ENCODE assay signal across 33 cellular contexts in the genomic region with DNA sequence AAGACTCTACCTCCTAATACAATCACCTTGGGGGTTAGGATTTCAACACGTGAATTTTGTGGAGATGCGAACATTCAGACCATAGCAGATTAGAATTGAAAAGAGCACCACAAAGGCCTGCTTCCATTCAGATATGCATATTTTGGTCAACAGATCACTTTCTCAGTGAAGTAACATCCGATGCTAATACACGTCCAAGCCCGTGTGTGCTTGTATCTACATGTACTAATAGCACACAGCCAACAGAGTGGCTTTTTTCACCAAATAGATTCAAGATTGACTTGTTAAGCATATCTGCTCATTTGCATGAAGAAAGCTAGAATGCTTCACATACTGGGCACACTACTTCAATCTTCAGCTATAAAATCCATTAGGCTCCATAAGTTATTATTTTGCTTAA. TPM values are rescaled to one million over a fixed set of nuclear protein-coding genes. Genes with fewer than 3 reads are reported as not detected.
DNase-seq lines count a peak whose midpoint lies in the region; ATAC-seq, FAIRE-seq and TF ChIP-seq lines count a peak whose summit lies in the region.
"Had no signal": no experiment of that assay in that cellular context is flagged by ENCODE, and none has a peak within 500 bp of the region (broad histone marks: within the 10 kb centered on the region; RNA-seq: fewer than 3 reads in every experiment).

No MANE protein-coding gene starts in this region.

- H3K4me1 ChIP-seq in OCI-LY7 (ENCODE audit: insufficient read depth, low read length, poor library complexity, severe bottlenecking) = peaks cover 22% of the 10 kb centered on the region
- H3K4me1 ChIP-seq in tibial nerve = peaks cover 0 to 38% (median 21%) of the 10 kb centered on the region in 4 donors
- H3K4me1 ChIP-seq: Caco-2 had no signal

- no peaks in the 10 kb centered on the region for H4K20me1 ChIP-seq in OCI-LY7 (ENCODE audit: insufficient read depth, low read length)

- POLR2A ChIA-PET in OCI-LY7 (lab: Charles Lee) = interaction anchor here (0.6 to 5.5 kb wide), 8 partner anchors 10 to 275 kb away, joined by 3 to 47 read pairs (median 7); partner anchors contain the start of gene SSBP2

- no TSS peak for BruUV-seq in OCI-LY7 (replicated peaks; lab: Mats Ljungman, UMichigan)

- H3K27ac Mint-ChIP-seq in mesothelial cell of epicardium = peak overlapping the region; percentile 71
- H3K27ac Mint-ChIP-seq: activated naive CD8-positive, alpha-beta T cell treated with anti-CD3 and anti-CD28 coated beads, Interleukin-2, amount 10 ng/mL, durations not matched to agents 7 days and 5 days; dendritic cell treated with granulocyte-macrophage colony-stimulating factor and Interleukin-4, amounts not matched to agents 40 ng/mL and 50 ng/mL, for 4 days; IgD-negative memory B cell; memory B cell; stimulated activated naive CD8-positive, alpha-beta T cell treated with anti-CD3 and anti-CD28 coated beads, Interleukin-15, Interleukin-2, amounts not matched to agents 100 ng/mL and 50 ng/mL, for 24 hours had no signal

- CTCF ChIA-PET in OCI-LY7 (lab: Charles Lee; ENCODE audit: unreplicated experiment) = interaction anchor here (1.3 kb wide), 1 partner anchor 64 kb away, joined by 3 read pairs; no protein-coding TSS in a partner anchor

- 82 to 84% methylated on average over 5 of the region's 5 CpGs for WGBS in tibial nerve, 2 donors

- no peak for DNase-seq in OCI-LY7 (ENCODE audit: low spot score)
- DNase-seq in bronchial epithelial cell (ENCODE audit: low read depth) = peak; percentile 97
- no peak for DNase-seq in mesothelial cell of epicardium (ENCODE audit: low spot score in 2 of 2, unreplicated experiment in 2 of 2)
- no peak for DNase-seq in tibial nerve (ENCODE audit: low spot score in 2 of 2)
- no peak for DNase-seq in activated T-cell treated with anti-CD3 and anti-CD28 coated beads, Interleukin-2, amount 50 U/mL, for 48 hours
- no peak for DNase-seq in activated CD4-positive, alpha-beta T cell treated with anti-CD3 and anti-CD28 coated beads, Interleukin-2, amount 50 U/mL, for 4 hours
- DNase-seq: activated CD4-positive, alpha-beta T cell treated with anti-CD3 and anti-CD28 coated beads for 48 hours; activated gamma-delta T cell treated with Interleukin-2 at 50 U/mL for 16 hours; activated naive CD8-positive, alpha-beta T cell treated with anti-CD3 and anti-CD28 coated beads, Interleukin-2, amount 10 ng/mL, durations not matched to agents 7 days and 5 days; activated T-cell treated with anti-CD3 and anti-CD28 coated beads, Interleukin-2, amount 50 U/mL, for 1 hour; aorta; C1 segment of cervical spinal cord; Caco-2; central memory CD4-positive, alpha-beta T cell; DMS79; GDM1; NCI-H146; NCI-H446; NCI-H748 treated with DMSO at 0.1 percent for 48 hours; Peyer's patch; posterior cingulate gyrus; right cardiac atrium; SIG-M5; spleen; stimulated activated CD8-positive, alpha-beta memory T cell treated with anti-CD3 and anti-CD28 coated beads, Interleukin-4, amount 100 ng/mL, for 48 hours; T1000; tibial artery had no signal

- TF ChIP-seq CTCF in OCI-LY7 (conservative IDR thresholded peaks at IDR 0.05; ENCODE audit: low read length) (no peak), bronchial epithelial cell (IDR thresholded peaks at IDR 0.05; ENCODE audit: insufficient read depth, low read length, severe bottlenecking) (no peak), mesothelial cell of epicardium (IDR thresholded peaks at IDR 0.05; ENCODE audit: unreplicated experiment) (no peak), tibial nerve (IDR thresholded peaks at IDR 0.05) (no peak)

- peaks cover 30% of the 10 kb centered on the region for H3K4me1 Mint-ChIP-seq in mesothelial cell of epicardium

- TF ChIP-seq EP300 in tibial nerve (IDR thresholded peaks at IDR 0.05) = no peak

- peaks cover 7% of the 10 kb centered on the region for H3K9me3 Mint-ChIP-seq in mesothelial cell of epicardium
- H3K9me3 Mint-ChIP-seq: activated naive CD8-positive, alpha-beta T cell treated with anti-CD3 and anti-CD28 coated beads, Interleukin-2, amount 10 ng/mL, durations not matched to agents 7 days and 5 days; dendritic cell treated with granulocyte-macrophage colony-stimulating factor and Interleukin-4, amounts not matched to agents 40 ng/mL and 50 ng/mL, for 4 days; IgD-negative memory B cell; memory B cell; stimulated activated naive CD8-positive, alpha-beta T cell treated with anti-CD3 and anti-CD28 coated beads, Interleukin-15, Interleukin-2, amounts not matched to agents 100 ng/mL and 50 ng/mL, for 24 hours had no signal

- H3K4me3 Mint-ChIP-seq in mesothelial cell of epicardium = no peak overlapping the region
- H3K4me3 Mint-ChIP-seq: activated naive CD8-positive, alpha-beta T cell treated with anti-CD3 and anti-CD28 coated beads, Interleukin-2, amount 10 ng/mL, durations not matched to agents 7 days and 5 days; dendritic cell treated with granulocyte-macrophage colony-stimulating factor and Interleukin-4, amounts not matched to agents 40 ng/mL and 50 ng/mL, for 4 days; IgD-negative memory B cell; memory B cell; stimulated activated naive CD8-positive, alpha-beta T cell treated with anti-CD3 and anti-CD28 coated beads, Interleukin-15, Interleukin-2, amounts not matched to agents 100 ng/mL and 50 ng/mL, for 24 hours had no signal

- no peaks in the 10 kb centered on the region for H3K27me3 ChIP-seq in bronchial epithelial cell (ENCODE audit: control insufficient read depth, insufficient read depth, low read length)
- no peaks in the 10 kb centered on the region for H3K27me3 ChIP-seq in tibial nerve
- H3K27me3 ChIP-seq: Peyer's patch, spleen, tibial artery had no signal

- H2AFZ ChIP-seq in OCI-LY7 (ENCODE audit: low read length) = peak overlapping the region; percentile 80; the same call in 1 of the 2 replicates

- no peaks in the 10 kb centered on the region for H3K27me3 Mint-ChIP-seq in mesothelial cell of epicardium (ENCODE audit: low read depth)
- H3K27me3 Mint-ChIP-seq: activated naive CD8-positive, alpha-beta T cell treated with anti-CD3 and anti-CD28 coated beads, Interleukin-2, amount 10 ng/mL, durations not matched to agents 7 days and 5 days; dendritic cell treated with granulocyte-macrophage colony-stimulating factor and Interleukin-4, amounts not matched to agents 40 ng/mL and 50 ng/mL, for 4 days; IgD-negative memory B cell; stimulated activated naive CD8-positive, alpha-beta T cell treated with anti-CD3 and anti-CD28 coated beads, Interleukin-15, Interleukin-2, amounts not matched to agents 100 ng/mL and 50 ng/mL, for 24 hours had no signal

- H3K36me3 ChIP-seq in OCI-LY7 (ENCODE audit: insufficient read depth, low read length) (no peaks in the 10 kb centered on the region), bronchial epithelial cell (ENCODE audit: control insufficient read depth, insufficient read depth, low read length) (no peaks in the 10 kb centered on the region), tibial nerve (no peaks in the 10 kb centered on the region)
- H3K36me3 ChIP-seq: HAP-1, Peyer's patch, spleen, tibial artery had no signal

- H3K79me2 ChIP-seq in OCI-LY7 (ENCODE audit: insufficient read depth, low read depth, low read length) = no peaks in the 10 kb centered on the region

- H3K36me3 Mint-ChIP-seq in mesothelial cell of epicardium = no peaks in the 10 kb centered on the region
- H3K36me3 Mint-ChIP-seq: IgD-negative memory B cell, memory B cell had no signal

- intact Hi-C loops in OCI-LY7 (cut with micrococcal nuclease; ENCODE audit: unreplicated experiment) = no loop called here

- H3K4me3 ChIP-seq in OCI-LY7 (ENCODE audit: low read depth, low read length, poor library complexity, severe bottlenecking) (no peak overlapping the region), bronchial epithelial cell (ENCODE audit: low read depth, low read length) (no peak overlapping the region), tibial nerve (no peak overlapping the region)
- H3K4me3 ChIP-seq: HAP-1, Peyer's patch, spleen, tibial artery had no signal

- H3K9me3 ChIP-seq in OCI-LY7 (ENCODE audit: low read length) (no peaks in the 10 kb centered on the region), tibial nerve (no peaks in the 10 kb centered on the region)
- H3K9me3 ChIP-seq: Caco-2, HAP-1, Peyer's patch, spleen, tibial artery had no signal

- peak; percentile 58 for FAIRE-seq in bronchial epithelial cell (lab: Jason Lieb, UNC)

- no peak for ATAC-seq in HG02938 (IDR thresholded peaks at IDR 0.05; ENCODE audit: unreplicated experiment)
- ATAC-seq: right cardiac atrium had no signal

- TF ChIP-seq POLR2A in tibial nerve (IDR thresholded peaks at IDR 0.05) = no peak

- H3K27ac ChIP-seq in OCI-LY7 (ENCODE audit: low read depth, low read length, poor library complexity, severe bottlenecking) (no peak overlapping the region), tibial nerve (peak overlapping the region; percentile 41 to 83 (median 54))

- no peak overlapping the region for H3K4me2 ChIP-seq in OCI-LY7 (ENCODE audit: low read length)

- H3K9me2 ChIP-seq in OCI-LY7 (ENCODE audit: insufficient read depth, low read length) = no peaks in the 10 kb centered on the region

RNA-seq across cellular contexts. Expression of gene SSBP2, which starts 35.6 kb away (rescaled TPM):
- 131 and 172 TPM in 2 replicates for total RNA-seq in OCI-LY7 (2014; rRNA removed; shearing (Covaris generic))
- total RNA-seq in OCI-LY7 (2022) = 140 and 160 TPM in 2 replicates
- 7.9 and 13.4 TPM in 2 replicates for total RNA-seq in bronchial epithelial cell
- total RNA-seq in mesothelial cell of epicardium = 85.8 to 88.4 TPM (median 87.9 TPM) in 3 replicates
- total RNA-seq in tibial nerve = 10 to 100 TPM; 62.6 to 95.1 (median 77.5) TPM
